ENCODE assay signal across 17 cellular contexts in genomic region chrX:17792842-17793241, GRCh38. TPM values are rescaled to one million over a fixed set of nuclear protein-coding genes. Genes with fewer than 3 reads are reported as not detected.
A peak's percentile ranks its signal among the peaks of the same experiment; 100 is the strongest.
DNase-seq lines count a peak whose midpoint lies in the region; ATAC-seq and TF ChIP-seq lines count a peak whose summit lies in the region.
"Had no signal": no experiment of that assay in that cellular context is flagged by ENCODE, and none has a peak within 500 bp of the region (broad histone marks: within the 10 kb centered on the region; RNA-seq: fewer than 3 reads in every experiment).

No MANE protein-coding gene starts in this region.

- no peaks in the 10 kb centered on the region for H3K9me3 ChIP-seq in left lung
- H3K9me3 ChIP-seq: BLaER1, HAP-1 had no signal

- DNase-seq in NCI-H2196 (lab: John Stamatoyannopoulos, UW; ENCODE audit: unreplicated experiment) (peak; percentile 33), NCI-H2196 treated with DMSO at 0.1 percent for 48 hours (lab: John Stamatoyannopoulos, UW; ENCODE audit: unreplicated experiment) (no peak), NCI-H128 (lab: John Stamatoyannopoulos, UW; ENCODE audit: unreplicated experiment) (peak; percentile 66), T1000 (lab: John Stamatoyannopoulos, UW) (peak; percentile 88), 8988T (no peak), left lung (no peak)
- DNase-seq in stimulated activated naive CD4-positive, alpha-beta T cell treated with Interleukin-2 at 50 U/mL for 16 hours (lab: John Stamatoyannopoulos, UW), result peak; percentile 75
- DNase-seq: IMR-90, Kasumi-1, NCI-H2081, NCI-H2227 treated with DMSO at 0.1 percent for 48 hours, SHP77, T-helper 1 cell had no signal

- no peaks in the 10 kb centered on the region for H3K4me1 ChIP-seq in left lung
- H3K4me1 ChIP-seq: BLaER1, HAP-1 had no signal

- H3K4me3 ChIP-seq in left lung, result no peak overlapping the region
- H3K4me3 ChIP-seq: BLaER1, HAP-1 had no signal

- H3K27ac ChIP-seq in left lung, result no peak overlapping the region
- H3K27ac ChIP-seq: BLaER1 had no signal

- no peaks in the 10 kb centered on the region for H3K36me3 ChIP-seq in left lung
- H3K36me3 ChIP-seq: BLaER1, HAP-1 had no signal

- no peak for TF ChIP-seq CTCF in left lung (IDR thresholded peaks at IDR 0.05)

- no peaks in the 10 kb centered on the region for H3K27me3 ChIP-seq in left lung

- ATAC-seq in HG03439 (IDR thresholded peaks at IDR 0.05; ENCODE audit: unreplicated experiment) (no peak), left lung (no peak)
- ATAC-seq: SK-N-SH treated with all-trans-retinoic acid at 6 μM for 48 hours had no signal

- intact Hi-C loops in left lung (cut with DNase I), result no loop called here

RNA-seq across cellular contexts. Expression of gene SCML1, which starts 55.5 kb away (rescaled TPM):
- 10 to 100 TPM in 1 of 2 donors, 1 to 10 TPM in 1; 7.7 to 10.3 TPM for total RNA-seq in left lung

Comparison
In these comparisons a context has a peak if more than half of its experiments do, and no peak if none do; other contexts are left out.
1. DNase-seq: peak in NCI-H2196 (single experiment), NCI-H128 (single experiment), T1000 (single experiment) and stimulated activated naive CD4-positive, alpha-beta T cell treated with Interleukin-2 at 50 U/mL for 16 hours (single experiment); none in NCI-H2196 treated with DMSO at 0.1 percent for 48 hours (single experiment), 8988T (single experiment) and left lung (0 of 2).